11 cellular contexts compared by ENCODE assay signal in genomic region chr6:28772480-28773381, GRCh38.
DNase-seq lines count a peak whose midpoint lies in the region; ATAC-seq lines count a peak whose summit lies in the region.
"Had no signal": no experiment of that assay in that cellular context is flagged by ENCODE, and none has a peak within 500 bp of the region (broad histone marks: within the 10 kb centered on the region; RNA-seq: fewer than 3 reads in every experiment).

No MANE protein-coding gene starts in this region.

- H3K9me3 ChIP-seq in CD4-positive, alpha-beta memory T cell (ENCODE audit: control insufficient read depth in 1 of 2, low read length in 2 of 2): no peaks in the 10 kb centered on the region
- H3K9me3 ChIP-seq in mesodermal cell (ENCODE audit: control insufficient read depth, low read length): no peaks in the 10 kb centered on the region

- CTCF ChIA-PET in CD4-positive, alpha-beta memory T cell (lab: Charles Lee; ENCODE audit: partially characterized antibody): no interaction called here

- H3K4me3 ChIP-seq in CD4-positive, alpha-beta memory T cell (ENCODE audit: low read length in 2 of 2): no peak overlapping the region
- H3K4me3 ChIP-seq in mesodermal cell (ENCODE audit: extremely low read depth, insufficient read depth, low read length, poor library complexity, severe bottlenecking): peak overlapping the region; percentile 42

- peaks cover 83 to 84% of the 10 kb centered on the region in 2 donors for H3K27me3 Mint-ChIP-seq in CD4-positive, alpha-beta memory T cell
- H3K27me3 Mint-ChIP-seq in IgD-negative memory B cell: peaks cover 87% of the 10 kb centered on the region
- H3K27me3 Mint-ChIP-seq in activated T-helper 2 cell treated with anti-CD3 and anti-CD28 coated beads, Interferon-gamma antibody, Interleukin-2, Interleukin-4, amounts not matched to agents 10 μg/mL and 5 μg/mL and 100 μg/mL, durations not matched to agents 14 hours and 24 hours and 36 hours (ENCODE audit: low read depth): peaks cover 87% of the 10 kb centered on the region

- H3K36me3 Mint-ChIP-seq in CD4-positive, alpha-beta memory T cell: peaks cover 7 to 9% of the 10 kb centered on the region in 2 donors
- peaks cover 4% of the 10 kb centered on the region for H3K36me3 Mint-ChIP-seq in IgD-negative memory B cell
- H3K36me3 Mint-ChIP-seq in activated T-helper 2 cell treated with anti-CD3 and anti-CD28 coated beads, Interferon-gamma antibody, Interleukin-2, Interleukin-4, amounts not matched to agents 10 μg/mL and 5 μg/mL and 100 μg/mL, durations not matched to agents 14 hours and 24 hours and 36 hours (ENCODE audit: low read depth): peaks cover 7% of the 10 kb centered on the region

- H3K27me3 ChIP-seq in CD4-positive, alpha-beta memory T cell (ENCODE audit: insufficient read depth, low read length): peaks cover 77% of the 10 kb centered on the region

- 9 to 10% methylated on average over 25 to 26 of the region's 32 CpGs for WGBS in mesodermal cell (ENCODE audit: insufficient coverage in 2 of 2), 2 experiments

- H3K27ac ChIP-seq in CD4-positive, alpha-beta memory T cell (ENCODE audit: low read depth, low read length): no peak overlapping the region
- H3K27ac ChIP-seq in mesodermal cell (ENCODE audit: low read depth, low read length, severe bottlenecking): peak overlapping the region; percentile 57

- peaks cover 0 to 10% (median 7%) of the 10 kb centered on the region in 4 donors for H3K4me1 Mint-ChIP-seq in CD4-positive, alpha-beta memory T cell
- peaks cover 0 to 3% (median 0%) of the 10 kb centered on the region in 3 donors for H3K4me1 Mint-ChIP-seq in IgD-negative memory B cell
- peaks cover 5% of the 10 kb centered on the region for H3K4me1 Mint-ChIP-seq in activated T-helper 2 cell treated with anti-CD3 and anti-CD28 coated beads, Interferon-gamma antibody, Interleukin-2, Interleukin-4, amounts not matched to agents 10 μg/mL and 5 μg/mL and 100 μg/mL, durations not matched to agents 14 hours and 24 hours and 36 hours (ENCODE audit: low read depth)

- H3K36me3 ChIP-seq in CD4-positive, alpha-beta memory T cell (ENCODE audit: insufficient read depth, low read length): no peaks in the 10 kb centered on the region
- no peaks in the 10 kb centered on the region for H3K36me3 ChIP-seq in mesodermal cell (ENCODE audit: control insufficient read depth, insufficient read depth, low read length)

- no peak for ATAC-seq in GM19463 (IDR thresholded peaks at IDR 0.05; ENCODE audit: unreplicated experiment)

- peaks cover 2 to 62% (median 47%) of the 10 kb centered on the region in 8 donors for H3K9me3 Mint-ChIP-seq in CD4-positive, alpha-beta memory T cell
- H3K9me3 Mint-ChIP-seq in IgD-negative memory B cell: peaks cover 3 to 19% (median 7%) of the 10 kb centered on the region in 3 donors
- peaks cover 15% of the 10 kb centered on the region for H3K9me3 Mint-ChIP-seq in activated T-helper 2 cell treated with anti-CD3 and anti-CD28 coated beads, Interferon-gamma antibody, Interleukin-2, Interleukin-4, amounts not matched to agents 10 μg/mL and 5 μg/mL and 100 μg/mL, durations not matched to agents 14 hours and 24 hours and 36 hours

- POLR2A ChIA-PET in CD4-positive, alpha-beta memory T cell (lab: Charles Lee; ENCODE audit: partially characterized antibody): no interaction called here

- peak overlapping the region in 4 of 8 donors; percentile 5 to 53 (median 44) for H3K4me3 Mint-ChIP-seq in CD4-positive, alpha-beta memory T cell
- H3K4me3 Mint-ChIP-seq in IgD-negative memory B cell: peak overlapping the region in 3 of 4 donors; percentile 55 to 79 (median 71)
- H3K4me3 Mint-ChIP-seq in activated T-helper 2 cell treated with anti-CD3 and anti-CD28 coated beads, Interferon-gamma antibody, Interleukin-2, Interleukin-4, amounts not matched to agents 10 μg/mL and 5 μg/mL and 100 μg/mL, durations not matched to agents 14 hours and 24 hours and 36 hours (ENCODE audit: low read depth): peak overlapping the region; percentile 14

- H3K4me1 ChIP-seq in CD4-positive, alpha-beta memory T cell (ENCODE audit: insufficient read depth, low read length): no peaks in the 10 kb centered on the region
- H3K4me1 ChIP-seq in mesodermal cell (ENCODE audit: control insufficient read depth, insufficient read depth, low read length, poor library complexity, severe bottlenecking): peaks cover 15% of the 10 kb centered on the region

- intact Hi-C loops in CD4-positive, alpha-beta memory T cell (cut with micrococcal nuclease): loop anchor here (10.0 kb wide), 1 partner anchor 48 kb away; no protein-coding TSS in a partner anchor
- intact Hi-C loops in activated T-helper 2 cell treated with anti-CD3 and anti-CD28 coated beads, Interferon-gamma antibody, Interleukin-2, Interleukin-4, amounts not matched to agents 10 μg/mL and 5 μg/mL and 100 μg/mL, durations not matched to agents 14 hours and 24 hours and 36 hours (cut with micrococcal nuclease): loop anchor here (2.0 to 10.0 kb wide), 3 partner anchors 42 to 1478 kb away; no protein-coding TSS in a partner anchor

- no peak for DNase-seq in CD4-positive, alpha-beta memory T cell
- DNase-seq in activated T-helper 2 cell treated with anti-CD3 and anti-CD28 coated beads, Interferon-gamma antibody, Interleukin-2, Interleukin-4, amounts not matched to agents 10 μg/mL and 5 μg/mL and 100 μg/mL, durations not matched to agents 14 hours and 24 hours and 36 hours (ENCODE audit: low spot score): no peak
- no peak for DNase-seq in central memory CD4-positive, alpha-beta T cell
- DNase-seq in NCI-H524 (lab: John Stamatoyannopoulos, UW): no peak
- no peak for DNase-seq in stimulated activated CD4-positive, alpha-beta T cell treated with anti-CD3 and anti-CD28 coated beads, Interleukin-2, amount 100 ng/mL, for 48 hours
- DNase-seq: activated CD4-positive, alpha-beta T cell treated with anti-CD3 and anti-CD28 coated beads for 1 hour; activated naive CD4-positive, alpha-beta T cell treated with Interleukin-2 at 50 U/mL for 16 hours; cortex of kidney had no signal

- H3K27ac Mint-ChIP-seq in CD4-positive, alpha-beta memory T cell: peak overlapping the region in 5 of 7 donors; percentile 44 to 86 (median 80)
- H3K27ac Mint-ChIP-seq in IgD-negative memory B cell: peak overlapping the region in 2 of 3 donors; percentile 87 to 90
- peak overlapping the region; percentile 39 for H3K27ac Mint-ChIP-seq in activated T-helper 2 cell treated with anti-CD3 and anti-CD28 coated beads, Interferon-gamma antibody, Interleukin-2, Interleukin-4, amounts not matched to agents 10 μg/mL and 5 μg/mL and 100 μg/mL, durations not matched to agents 14 hours and 24 hours and 36 hours
